11 cellular contexts compared by ENCODE assay signal in the genomic region with DNA sequence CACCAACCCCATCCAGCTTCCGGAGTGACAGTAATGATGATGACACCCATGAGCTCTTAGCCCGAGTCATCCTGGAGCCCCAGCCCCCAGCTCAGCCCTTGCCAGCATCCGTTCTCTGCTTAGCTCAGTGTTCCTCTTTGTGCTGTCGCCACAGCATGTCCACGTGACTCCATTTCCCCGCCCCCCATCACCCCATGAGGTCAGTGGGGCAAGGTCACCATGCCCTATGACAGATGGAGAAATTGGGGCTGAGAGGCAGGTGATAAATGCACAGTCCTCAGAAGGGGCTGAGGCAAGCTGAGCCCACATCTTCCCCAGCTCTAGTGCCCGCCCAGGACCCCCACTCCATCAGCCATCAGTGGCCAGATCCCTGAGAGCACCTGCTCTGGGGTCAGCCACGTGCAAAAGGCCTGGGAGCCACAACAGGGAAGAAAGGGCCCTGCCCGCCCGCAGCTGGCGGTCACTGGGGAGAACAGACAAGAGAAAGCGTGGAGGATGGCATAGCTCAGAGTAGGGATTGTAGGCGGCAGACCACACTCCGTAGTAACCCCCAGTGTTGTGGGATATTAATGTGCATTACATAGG. TPM values are rescaled to one million over a fixed set of nuclear protein-coding genes. Genes with fewer than 3 reads are reported as not detected.
DNase-seq lines count a peak whose midpoint lies in the region; ATAC-seq and TF ChIP-seq lines count a peak whose summit lies in the region.
"Had no signal": no experiment of that assay in that cellular context is flagged by ENCODE, and none has a peak within 500 bp of the region (broad histone marks: within the 10 kb centered on the region; RNA-seq: fewer than 3 reads in every experiment).

No MANE protein-coding gene starts in this region.

- peak; percentile 58 for DNase-seq in activated CD4-positive, alpha-beta T cell treated with anti-CD3 and anti-CD28 coated beads for 48 hours
- no peak for DNase-seq in activated CD4-positive, alpha-beta T cell treated with anti-CD3 and anti-CD28 coated beads for 1 hour
- peak; percentile 43 for DNase-seq in RKO (ENCODE audit: low spot score)
- DNase-seq in fibroblast of pulmonary artery (ENCODE audit: low read depth) = peak; percentile 26
- peak in 1 of 2 donors; percentile 56 for DNase-seq in stimulated activated effector memory CD8-positive, alpha-beta T cell treated with anti-CD3 and anti-CD28 coated beads, Interleukin-12 subunit alpha, Interleukin-12 subunit beta, amount 100 ng/mL, for 72 hours (ENCODE audit: low spot score in 2 of 2)
- DNase-seq in NCI-H2029 treated with DMSO at 0.1 percent for 48 hours (lab: John Stamatoyannopoulos, UW) = no peak
- DNase-seq in mesenteric fat pad (ENCODE audit: low spot score) = no peak
- DNase-seq in PC-9 = no peak
- DNase-seq: small intestine, trophoblast cell had no signal

- peaks cover 17% of the 10 kb centered on the region for H3K4me1 Mint-ChIP-seq in stimulated activated effector memory CD8-positive, alpha-beta T cell treated with anti-CD3 and anti-CD28 coated beads, Interleukin-12 subunit alpha, Interleukin-12 subunit beta, amount 100 ng/mL, for 72 hours

- H3K36me3 ChIP-seq in PC-9 (ENCODE audit: low read depth) = 0 out of 2 replicates have a peak, but pooled peaks cover 4% of the 10 kb centered on the region

- no peak overlapping the region for H3K4me2 ChIP-seq in PC-9

- H3K9me3 Mint-ChIP-seq in stimulated activated effector memory CD8-positive, alpha-beta T cell treated with anti-CD3 and anti-CD28 coated beads, Interleukin-12 subunit alpha, Interleukin-12 subunit beta, amount 100 ng/mL, for 72 hours = no peaks in the 10 kb centered on the region
- H3K9me3 Mint-ChIP-seq: T-cell had no signal

- ATAC-seq in stimulated activated effector memory CD8-positive, alpha-beta T cell treated with anti-CD3 and anti-CD28 coated beads, Interleukin-12 subunit alpha, Interleukin-12 subunit beta, amount 100 ng/mL, for 72 hours = peak; percentile 70
- ATAC-seq: T-cell had no signal

- H3K4me3 Mint-ChIP-seq in stimulated activated effector memory CD8-positive, alpha-beta T cell treated with anti-CD3 and anti-CD28 coated beads, Interleukin-12 subunit alpha, Interleukin-12 subunit beta, amount 100 ng/mL, for 72 hours = no peak overlapping the region
- H3K4me3 Mint-ChIP-seq: T-cell had no signal

- H3K27ac ChIP-seq in PC-9 = no peak overlapping the region

- CTCF ChIA-PET in PC-9 (lab: Charles Lee) = interaction anchor here (0.6 to 1.1 kb wide), 4 partner anchors 8 to 313 kb away, joined by 3 to 4 read pairs (median 4); no protein-coding TSS in a partner anchor

- no peaks in the 10 kb centered on the region for H3K36me3 Mint-ChIP-seq in stimulated activated effector memory CD8-positive, alpha-beta T cell treated with anti-CD3 and anti-CD28 coated beads, Interleukin-12 subunit alpha, Interleukin-12 subunit beta, amount 100 ng/mL, for 72 hours
- H3K36me3 Mint-ChIP-seq: T-cell had no signal

- intact Hi-C loops in PC-9 (cut with micrococcal nuclease; ENCODE audit: unreplicated experiment) = no loop called here

- POLR2A ChIA-PET in PC-9 (lab: Charles Lee; ENCODE audit: unreplicated experiment) = interaction anchor here (0.6 kb wide), 2 partner anchors 24 to 1062 kb away, joined by 5 to 19 read pairs; no protein-coding TSS in a partner anchor

- H4K20me1 ChIP-seq in PC-9 (ENCODE audit: insufficient read depth) = peaks cover 5% of the 10 kb centered on the region

- TF ChIP-seq CTCF in fibroblast of pulmonary artery (IDR thresholded peaks at IDR 0.05; ENCODE audit: low read length, missing control alignments) (no peak), PC-9 (conservative IDR thresholded peaks at IDR 0.05) (no peak)

- H3K27me3 ChIP-seq in PC-9 (ENCODE audit: insufficient read depth, low read depth) = no peaks in the 10 kb centered on the region

- no TSS peak for BruUV-seq in PC-9 (replicated peaks; lab: Mats Ljungman, UMichigan)

- H3F3A ChIP-seq in PC-9 (ENCODE audit: insufficient read depth, low read depth) = peaks cover 17% of the 10 kb centered on the region

- H3K27ac Mint-ChIP-seq in stimulated activated effector memory CD8-positive, alpha-beta T cell treated with anti-CD3 and anti-CD28 coated beads, Interleukin-12 subunit alpha, Interleukin-12 subunit beta, amount 100 ng/mL, for 72 hours = peak overlapping the region; percentile 89
- H3K27ac Mint-ChIP-seq: T-cell had no signal

- H3K79me2 ChIP-seq in PC-9 (ENCODE audit: low read depth) = no peaks in the 10 kb centered on the region

- no peaks in the 10 kb centered on the region for H3K9me3 ChIP-seq in PC-9 (ENCODE audit: insufficient read depth, low read depth)

- H3K4me1 ChIP-seq in PC-9 (replicated peaks; ENCODE audit: insufficient read depth) = no peaks in the 10 kb centered on the region

- H2AFZ ChIP-seq in PC-9 = no peak overlapping the region

- H3K4me3 ChIP-seq in fibroblast of pulmonary artery (replicated peaks; ENCODE audit: low read depth, low read length) = no peak overlapping the region
- no peak overlapping the region for H3K4me3 ChIP-seq in PC-9

- no peaks in the 10 kb centered on the region for H3K9me2 ChIP-seq in PC-9 (ENCODE audit: insufficient read depth)

RNA-seq across cellular contexts. Expression of a gene that starts 17.1 kb away (rescaled TPM):
- total RNA-seq in mesenteric fat pad (13.9 TPM), PC-9 (2021) (448 and 461 TPM in 2 replicates)

RNA-seq across cellular contexts. Expression of a gene that starts 26.7 kb away (rescaled TPM):
- 26.4 TPM for total RNA-seq in mesenteric fat pad
- total RNA-seq in PC-9 (2021) = 12.7 and 12.8 TPM in 2 replicates

RNA-seq across cellular contexts. Expression of a gene that starts 46.3 kb away (rescaled TPM):
- 24.6 TPM for total RNA-seq in mesenteric fat pad
- total RNA-seq in PC-9 (2021) = 25.3 and 27.8 TPM in 2 replicates

Comparison
In these comparisons a context has a peak if more than half of its experiments do, and no peak if none do; other contexts are left out.
1. DNase-seq: peak in activated CD4-positive, alpha-beta T cell treated with anti-CD3 and anti-CD28 coated beads for 48 hours (single experiment), RKO (single experiment) and fibroblast of pulmonary artery (single experiment); none in activated CD4-positive, alpha-beta T cell treated with anti-CD3 and anti-CD28 coated beads for 1 hour (single experiment), NCI-H2029 treated with DMSO at 0.1 percent for 48 hours (single experiment), mesenteric fat pad (single experiment) and PC-9 (0 of 2).
2. RNA of a gene that starts 17.1 kb away (total RNA-seq): 448 to 461 TPM in PC-9; 13.9 TPM in mesenteric fat pad (single experiment); every median in the first group is over 10 times any median in the second.